Comparison of ENCODE assay signal across 24 cellular contexts in the genomic region with DNA sequence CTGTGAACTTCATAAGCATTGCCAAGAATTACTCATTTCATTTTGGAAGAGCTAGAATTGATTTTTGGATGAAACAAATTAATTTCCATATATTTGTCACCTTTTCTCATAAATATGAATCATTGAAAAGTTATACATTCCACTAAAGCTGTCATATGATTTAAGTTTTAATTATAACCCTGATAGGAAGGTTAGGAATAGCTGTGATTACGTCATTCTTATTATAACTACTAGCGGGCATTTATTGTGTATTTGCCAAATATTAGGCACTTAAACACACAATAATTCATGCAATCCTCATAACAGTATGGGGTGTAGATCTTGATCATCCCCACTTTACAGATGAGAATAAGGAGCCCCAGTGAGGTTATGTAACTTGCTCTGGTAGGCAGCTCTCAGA.
"Had no signal": no experiment of that assay in that cellular context is flagged by ENCODE, and none has a peak within 500 bp of the region (broad histone marks: within the 10 kb centered on the region; RNA-seq: fewer than 3 reads in every experiment).

No MANE protein-coding gene starts in this region.

- H3K27me3 ChIP-seq: dorsolateral prefrontal cortex, esophagus muscularis mucosa, gastrocnemius medialis, heart right ventricle, left lung had no signal

- H3K4me1 ChIP-seq: left lung, lower lobe of right lung had no signal

- FAIRE-seq: colon, endothelial cell of umbilical vein, islet of Langerhans, keratinocyte had no signal

- ATAC-seq: gastrocnemius medialis, heart right ventricle, left cardiac atrium, left lung, left ventricle myocardium superior, lower lobe of right lung, mucosa of descending colon had no signal

- DNase-seq: dermis blood vessel endothelial cell; dorsolateral prefrontal cortex; effector CD4-positive, alpha-beta T cell; effector memory CD4-positive, alpha-beta T cell; foreskin fibroblast; foreskin melanocyte; gastrocnemius medialis; glutamatergic neuron; head of caudate nucleus; heart right ventricle; hippocampal formation; left cardiac atrium; left lung; left ventricle myocardium superior; lower lobe of right lung; mesenchymal stem cell; mucosa of descending colon; naive B cell had no signal

- H3K36me3 ChIP-seq: gastrocnemius medialis, left lung, lower lobe of right lung had no signal

- H3K4me3 ChIP-seq: coronary artery, dorsolateral prefrontal cortex, esophagus muscularis mucosa, gastrocnemius medialis, heart right ventricle, left lung, lower lobe of right lung, mucosa of descending colon had no signal

- H3K27ac ChIP-seq: coronary artery, dorsolateral prefrontal cortex, esophagus muscularis mucosa, left lung, lower lobe of right lung had no signal

- H3K9me3 ChIP-seq: esophagus muscularis mucosa, gastrocnemius medialis, heart right ventricle, left lung, lower lobe of right lung, mucosa of descending colon had no signal
